Comparison of ENCODE assay signal across 14 cellular contexts in the genomic region with DNA sequence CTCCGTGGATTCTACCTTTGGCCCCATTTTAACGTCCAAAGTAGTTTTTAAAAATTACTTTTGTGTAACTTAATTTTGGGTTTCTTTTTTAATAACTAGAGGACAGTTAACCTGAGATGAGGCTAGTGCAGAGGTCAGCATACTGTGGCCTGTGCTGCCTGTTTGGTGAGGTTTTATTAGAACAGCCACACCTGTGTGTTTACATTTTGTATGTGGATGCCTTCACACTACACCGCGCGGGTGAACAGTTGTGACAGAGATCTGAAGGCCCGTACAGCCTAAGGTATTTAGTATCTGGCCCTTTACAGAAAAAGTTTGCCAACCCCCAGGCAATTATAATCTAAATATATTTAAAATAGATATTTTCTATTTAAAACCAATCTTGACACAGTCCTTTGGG. TPM values are rescaled to one million over a fixed set of nuclear protein-coding genes. Genes with fewer than 3 reads are reported as not detected.
A peak's percentile ranks its signal among the peaks of the same experiment; 100 is the strongest.
DNase-seq lines count a peak whose midpoint lies in the region; ATAC-seq and TF ChIP-seq lines count a peak whose summit lies in the region.
"Had no signal": no experiment of that assay in that cellular context is flagged by ENCODE, and none has a peak within 500 bp of the region (broad histone marks: within the 10 kb centered on the region; RNA-seq: fewer than 3 reads in every experiment).

No MANE protein-coding gene starts in this region.

- no peak overlapping the region for H3K4me3 ChIP-seq in LNCaP clone FGC (ENCODE audit: low read depth, low read length)
- H3K4me3 ChIP-seq: SJSA1 had no signal

- peaks cover 93% of the 10 kb centered on the region for H3K4me1 Mint-ChIP-seq in activated naive CD8-positive, alpha-beta T cell (ENCODE audit: low read depth)
- peaks cover 92% of the 10 kb centered on the region for H3K4me1 Mint-ChIP-seq in activated naive CD8-positive, alpha-beta T cell treated with anti-CD3 and anti-CD28 coated beads, Interleukin-2, amount 50 U/mL, for 24 hours
- H3K4me1 Mint-ChIP-seq in stimulated activated memory B cell treated with anti-CD40 and anti-IgM and Interleukin-4, amounts not matched to agents 10 μg/mL and 1 μg/mL and 100 μg/mL, for 72 hours, result peaks cover 57% of the 10 kb centered on the region

- no peak for DNase-seq in activated naive CD8-positive, alpha-beta T cell treated with anti-CD3 and anti-CD28 coated beads, Interleukin-2, amount 50 U/mL, for 24 hours
- DNase-seq in LNCaP clone FGC (ENCODE audit: low read depth) (peak; percentile 21), NCI-H1105 treated with DMSO at 0.1 percent for 48 hours (lab: John Stamatoyannopoulos, UW) (no peak), MV-4-11 (lab: John Stamatoyannopoulos, UW) (no peak), HUDEP-2 (lab: John Stamatoyannopoulos, UW; ENCODE audit: unreplicated experiment in 76 of 76) (no peak)
- DNase-seq: ACHN, NCI-H146, NCI-H2081 treated with DMSO at 0.1 percent for 48 hours, NCI-H2227 treated with DMSO at 0.1 percent for 48 hours, NCI-H526 treated with DMSO at 0.1 percent for 48 hours had no signal

- peaks cover 36% of the 10 kb centered on the region for H3K36me3 Mint-ChIP-seq in activated naive CD8-positive, alpha-beta T cell
- H3K36me3 Mint-ChIP-seq in activated naive CD8-positive, alpha-beta T cell treated with anti-CD3 and anti-CD28 coated beads, Interleukin-2, amount 50 U/mL, for 24 hours (ENCODE audit: low read depth), result peaks cover 77% of the 10 kb centered on the region
- peaks cover 74% of the 10 kb centered on the region for H3K36me3 Mint-ChIP-seq in stimulated activated memory B cell treated with anti-CD40 and anti-IgM and Interleukin-4, amounts not matched to agents 10 μg/mL and 1 μg/mL and 100 μg/mL, for 72 hours

- no peak for TF ChIP-seq CTCF in LNCaP clone FGC (IDR thresholded peaks at IDR 0.05; ENCODE audit: control insufficient read depth, extremely low read depth, insufficient read depth)

- H3K27me3 Mint-ChIP-seq in activated naive CD8-positive, alpha-beta T cell, result no peaks in the 10 kb centered on the region
- H3K27me3 Mint-ChIP-seq in activated naive CD8-positive, alpha-beta T cell treated with anti-CD3 and anti-CD28 coated beads, Interleukin-2, amount 50 U/mL, for 24 hours, result no peaks in the 10 kb centered on the region
- no peaks in the 10 kb centered on the region for H3K27me3 Mint-ChIP-seq in stimulated activated memory B cell treated with anti-CD40 and anti-IgM and Interleukin-4, amounts not matched to agents 10 μg/mL and 1 μg/mL and 100 μg/mL, for 72 hours

- H3K4me3 Mint-ChIP-seq in activated naive CD8-positive, alpha-beta T cell, result peak overlapping the region; percentile 14
- no peak overlapping the region for H3K4me3 Mint-ChIP-seq in activated naive CD8-positive, alpha-beta T cell treated with anti-CD3 and anti-CD28 coated beads, Interleukin-2, amount 50 U/mL, for 24 hours
- H3K4me3 Mint-ChIP-seq in stimulated activated memory B cell treated with anti-CD40 and anti-IgM and Interleukin-4, amounts not matched to agents 10 μg/mL and 1 μg/mL and 100 μg/mL, for 72 hours, result no peak overlapping the region

- ATAC-seq in activated naive CD8-positive, alpha-beta T cell treated with anti-CD3 and anti-CD28 coated beads, Interleukin-2, amount 50 U/mL, for 24 hours, result no peak
- peak; percentile 64 for ATAC-seq in esophagus mucosa
- no peak for ATAC-seq in stimulated activated memory B cell treated with anti-CD40 and anti-IgM and Interleukin-4, amounts not matched to agents 10 μg/mL and 1 μg/mL and 100 μg/mL, for 72 hours

- no peaks in the 10 kb centered on the region for H3K9me3 Mint-ChIP-seq in activated naive CD8-positive, alpha-beta T cell (ENCODE audit: low read depth)
- no peaks in the 10 kb centered on the region for H3K9me3 Mint-ChIP-seq in activated naive CD8-positive, alpha-beta T cell treated with anti-CD3 and anti-CD28 coated beads, Interleukin-2, amount 50 U/mL, for 24 hours
- no peaks in the 10 kb centered on the region for H3K9me3 Mint-ChIP-seq in stimulated activated memory B cell treated with anti-CD40 and anti-IgM and Interleukin-4, amounts not matched to agents 10 μg/mL and 1 μg/mL and 100 μg/mL, for 72 hours

- peak overlapping the region; percentile 84 for H3K27ac Mint-ChIP-seq in activated naive CD8-positive, alpha-beta T cell
- H3K27ac Mint-ChIP-seq in activated naive CD8-positive, alpha-beta T cell treated with anti-CD3 and anti-CD28 coated beads, Interleukin-2, amount 50 U/mL, for 24 hours, result no peak overlapping the region
- peak overlapping the region; percentile 55 for H3K27ac Mint-ChIP-seq in stimulated activated memory B cell treated with anti-CD40 and anti-IgM and Interleukin-4, amounts not matched to agents 10 μg/mL and 1 μg/mL and 100 μg/mL, for 72 hours

RNA-seq across cellular contexts. Expression of a gene that starts 46.9 kb away (rescaled TPM):
- total RNA-seq in esophagus mucosa, result 14.4 TPM
